In genomic region chr1:110608247-110608646, GRCh38 we compare ENCODE assay signal across 1 cellular context.
TF ChIP-seq lines count a peak whose summit lies in the region.

No MANE protein-coding gene starts in this region.

TF ChIP-seq in SK-N-SH, 30 proteins besides CTCF, POLR2A, EP300 and RAD21 (continued from another document):
- TF ChIP-seq IRF3 (IDR thresholded peaks at IDR 0.05; ENCODE audit: low read depth, low read length), result no peak
TF ChIP-seq in SK-N-SH: peak in this region for 0.
